In genomic region chr10:80161321-80162084, GRCh38 we compare ENCODE assay signal across 9 cellular contexts. TPM values are rescaled to one million over a fixed set of nuclear protein-coding genes. Genes with fewer than 3 reads are reported as not detected.
DNase-seq lines count a peak whose midpoint lies in the region; ATAC-seq and TF ChIP-seq lines count a peak whose summit lies in the region.
"Had no signal": no experiment of that assay in that cellular context is flagged by ENCODE, and none has a peak within 500 bp of the region (broad histone marks: within the 10 kb centered on the region; RNA-seq: fewer than 3 reads in every experiment).

No MANE protein-coding gene starts in this region.

- no peak overlapping the region for H3K4me2 ChIP-seq in DND-41 (ENCODE audit: insufficient read depth, low read length)
- H3K4me2 ChIP-seq in Loucy (ENCODE audit: low read depth, low read length, poor library complexity, severe bottlenecking), result no peak overlapping the region

- H3K9ac ChIP-seq in DND-41 (ENCODE audit: low read depth, low read length) (no peak overlapping the region), Loucy (ENCODE audit: low read depth, low read length, poor library complexity, severe bottlenecking) (no peak overlapping the region)

- H3K36me3 Mint-ChIP-seq in nephron progenitor cell (ENCODE audit: low read depth), result peaks cover 24% of the 10 kb centered on the region

- H3K9me3 ChIP-seq in DND-41 (ENCODE audit: insufficient read depth, low read length, severe bottlenecking) (no peaks in the 10 kb centered on the region), Loucy (ENCODE audit: insufficient read depth, low read depth, low read length) (no peaks in the 10 kb centered on the region)

- H3F3A ChIP-seq in Loucy (ENCODE audit: low read depth), result no peaks in the 10 kb centered on the region

- ATAC-seq in DND-41 (ENCODE audit: insufficient read depth, low read depth), result peak; percentile 24; the same call in 1 of the 3 replicates
- ATAC-seq in GM18511 (IDR thresholded peaks at IDR 0.05; ENCODE audit: unreplicated experiment), result no peak
- ATAC-seq in HG03135 (IDR thresholded peaks at IDR 0.05; ENCODE audit: unreplicated experiment), result no peak

- no peaks in the 10 kb centered on the region for H3K4me1 ChIP-seq in DND-41 (ENCODE audit: insufficient read depth, low read length)
- no peaks in the 10 kb centered on the region for H3K4me1 ChIP-seq in Loucy (ENCODE audit: insufficient read depth, low read length, poor library complexity, severe bottlenecking)

- no peaks in the 10 kb centered on the region for H3K9me3 Mint-ChIP-seq in nephron progenitor cell

- peak; percentile 40 for TF ChIP-seq CTCF in DND-41 (IDR thresholded peaks at IDR 0.05; ENCODE audit: borderline replicate concordance, extremely low read depth, low read length, poor library complexity, severe bottlenecking)
- peak; percentile 44 for TF ChIP-seq CTCF in Loucy (conservative IDR thresholded peaks at IDR 0.05; ENCODE audit: low read length)
- peak; percentile 29 for TF ChIP-seq CTCF in nephron progenitor cell (IDR thresholded peaks at IDR 0.05)

- H3K4me1 Mint-ChIP-seq in nephron progenitor cell, result peaks cover 69% of the 10 kb centered on the region

- H2AFZ ChIP-seq in DND-41 (ENCODE audit: low read depth, low read length) (no peak overlapping the region), Loucy (ENCODE audit: low read length) (no peak overlapping the region)

- no peak overlapping the region for H3K4me3 ChIP-seq in DND-41 (ENCODE audit: low read depth in 1 of 2, low read length in 2 of 2)
- H3K4me3 ChIP-seq in Loucy (ENCODE audit: low read length, poor library complexity, severe bottlenecking), result no peak overlapping the region

- H3K79me2 ChIP-seq in DND-41 (ENCODE audit: insufficient read depth, low read length), result no peaks in the 10 kb centered on the region
- no peaks in the 10 kb centered on the region for H3K79me2 ChIP-seq in Loucy (ENCODE audit: insufficient read depth, low read length)

- H3K27me3 ChIP-seq in DND-41 (ENCODE audit: insufficient read depth, low read length, poor library complexity) (no peaks in the 10 kb centered on the region), Loucy (ENCODE audit: insufficient read depth, low read length, poor library complexity, severe bottlenecking) (no peaks in the 10 kb centered on the region)

- DNase-seq in DND-41, result no peak
- DNase-seq in cerebellum (ENCODE audit: low spot score), result peak; percentile 38
- DNase-seq in nephron progenitor cell, result no peak
- DNase-seq in SKM-1 treated with dmso at 0.1 percent for 144 hours (lab: John Stamatoyannopoulos, UW; ENCODE audit: unreplicated experiment), result no peak
- DNase-seq in SK-N-DZ (ENCODE audit: low spot score), result no peak

- peaks cover 5% of the 10 kb centered on the region for H3K27me3 Mint-ChIP-seq in nephron progenitor cell (ENCODE audit: low read depth, poor library complexity)

- no peak overlapping the region for H3K4me3 Mint-ChIP-seq in nephron progenitor cell

- H4K20me1 ChIP-seq in DND-41 (ENCODE audit: insufficient read depth, low read length), result peaks cover 10% of the 10 kb centered on the region
- no peaks in the 10 kb centered on the region for H4K20me1 ChIP-seq in Loucy (ENCODE audit: insufficient read depth, low read length, poor library complexity, severe bottlenecking)

- H3K9me2 ChIP-seq in Loucy (replicated peaks; ENCODE audit: low read depth, low read length), result no peaks in the 10 kb centered on the region

- H3K36me3 ChIP-seq in DND-41 (ENCODE audit: insufficient read depth, low read length) (peaks cover 93% of the 10 kb centered on the region), Loucy (ENCODE audit: insufficient read depth, low read length) (peaks cover 90% of the 10 kb centered on the region; the same call in 1 of the 2 replicates)

- no peak overlapping the region for H3K27ac ChIP-seq in DND-41 (ENCODE audit: low read length)

- peak overlapping the region; percentile 49 for H3K27ac Mint-ChIP-seq in nephron progenitor cell

RNA-seq across cellular contexts. Expression of gene PLAC9, which starts 29.0 kb away (rescaled TPM):
- total RNA-seq in cerebellum, result 6.3 TPM
- not detected in 2 replicates for polyA plus RNA-seq in SK-N-DZ (2014; cell fraction: cytosol; rRNA removed)
- polyA plus RNA-seq in SK-N-DZ (2014; cell fraction: nucleus; rRNA removed), result not detected in 2 replicates
- polyA plus RNA-seq: neural cell had no signal

RNA-seq across cellular contexts. Expression of gene ANXA11, which starts 43.8 kb away (rescaled TPM):
- total RNA-seq in cerebellum, result 5.4 TPM
- polyA plus RNA-seq in SK-N-DZ (2014; cell fraction: cytosol; rRNA removed), result 1.2 and 1.7 TPM in 2 replicates
- polyA plus RNA-seq in SK-N-DZ (2014; cell fraction: nucleus; rRNA removed), result 0.92 and 1.2 TPM in 2 replicates
- polyA plus RNA-seq: neural cell had no signal
